Comparison of ENCODE assay signal across 15 cellular contexts in genomic region chr4:7962609-7963508, GRCh38. TPM values are rescaled to one million over a fixed set of nuclear protein-coding genes. Genes with fewer than 3 reads are reported as not detected.
DNase-seq lines count a peak whose midpoint lies in the region; ATAC-seq and TF ChIP-seq lines count a peak whose summit lies in the region.
"Had no signal": no experiment of that assay in that cellular context is flagged by ENCODE, and none has a peak within 500 bp of the region (broad histone marks: within the 10 kb centered on the region; RNA-seq: fewer than 3 reads in every experiment).

No MANE protein-coding gene starts in this region.

- H3K4me3 ChIP-seq in CD4-positive, CD25-positive, alpha-beta regulatory T cell (ENCODE audit: low read depth, low read length): no peak overlapping the region
- H3K4me3 ChIP-seq: breast epithelium, coronary artery, left ventricle myocardium inferior had no signal

- H3K4me1 Mint-ChIP-seq in activated CD4-positive, alpha-beta T cell treated with anti-CD3 and anti-CD28 coated beads, Interleukin-2, amount 10 ng/mL, durations not matched to agents 7 days and 5 days: peaks cover 48% of the 10 kb centered on the region
- peaks cover 3 to 25% (median 7%) of the 10 kb centered on the region in 4 donors for H3K4me1 Mint-ChIP-seq in CD4-positive, CD25-positive, alpha-beta regulatory T cell
- H3K4me1 Mint-ChIP-seq in activated naive CD8-positive, alpha-beta T cell treated with anti-CD3 and anti-CD28 coated beads, Interleukin-2, amount 50 U/mL, for 24 hours: peaks cover 69% of the 10 kb centered on the region
- H3K4me1 Mint-ChIP-seq in nephron: peaks cover 46% of the 10 kb centered on the region
- H3K4me1 Mint-ChIP-seq in effector memory CD8-positive, alpha-beta T cell (ENCODE audit: low read depth in 2 of 2): peaks cover 42 to 43% of the 10 kb centered on the region in 2 donors

- H3K27ac ChIP-seq in CD4-positive, CD25-positive, alpha-beta regulatory T cell (ENCODE audit: insufficient read depth, low read length, poor library complexity, severe bottlenecking): no peak overlapping the region
- H3K27ac ChIP-seq: breast epithelium, coronary artery, left ventricle myocardium inferior had no signal

- no peaks in the 10 kb centered on the region for H3K9me3 ChIP-seq in CD4-positive, CD25-positive, alpha-beta regulatory T cell (ENCODE audit: control insufficient read depth in 2 of 2, low read length in 2 of 2)
- H3K9me3 ChIP-seq: breast epithelium, left ventricle myocardium inferior had no signal

- no peak for DNase-seq in activated CD4-positive, alpha-beta T cell treated with anti-CD3 and anti-CD28 coated beads, Interleukin-2, amount 10 ng/mL, durations not matched to agents 7 days and 5 days
- DNase-seq in activated CD4-positive, alpha-beta T cell treated with anti-CD3 and anti-CD28 coated beads for 48 hours: no peak
- no peak for DNase-seq in CD4-positive, CD25-positive, alpha-beta regulatory T cell
- no peak for DNase-seq in activated naive CD8-positive, alpha-beta T cell treated with anti-CD3 and anti-CD28 coated beads, Interleukin-2, amount 50 U/mL, for 24 hours
- DNase-seq in effector memory CD8-positive, alpha-beta T cell: no peak
- DNase-seq: C1 segment of cervical spinal cord, HFFc6, left ventricle myocardium inferior, NCI-H69, Right ventricle myocardium superior had no signal

- CTCF ChIA-PET in activated CD4-positive, alpha-beta T cell treated with anti-CD3 and anti-CD28 coated beads, Interleukin-2, amount 10 ng/mL, durations not matched to agents 7 days and 5 days (lab: Charles Lee): interaction anchor here (1.3 to 1.5 kb wide), 3 partner anchors 86 to 160 kb away, joined by 3 to 4 read pairs (median 4); no protein-coding TSS in a partner anchor

- H3K27me3 Mint-ChIP-seq in activated CD4-positive, alpha-beta T cell treated with anti-CD3 and anti-CD28 coated beads, Interleukin-2, amount 10 ng/mL, durations not matched to agents 7 days and 5 days: no peaks in the 10 kb centered on the region
- H3K27me3 Mint-ChIP-seq in CD4-positive, CD25-positive, alpha-beta regulatory T cell: peaks cover 5% of the 10 kb centered on the region
- H3K27me3 Mint-ChIP-seq in activated naive CD8-positive, alpha-beta T cell treated with anti-CD3 and anti-CD28 coated beads, Interleukin-2, amount 50 U/mL, for 24 hours: peaks cover 17% of the 10 kb centered on the region
- no peaks in the 10 kb centered on the region for H3K27me3 Mint-ChIP-seq in nephron (ENCODE audit: low read depth)
- no peaks in the 10 kb centered on the region for H3K27me3 Mint-ChIP-seq in effector memory CD8-positive, alpha-beta T cell

- H3K4me3 Mint-ChIP-seq in activated CD4-positive, alpha-beta T cell treated with anti-CD3 and anti-CD28 coated beads, Interleukin-2, amount 10 ng/mL, durations not matched to agents 7 days and 5 days: no peak overlapping the region
- H3K4me3 Mint-ChIP-seq in CD4-positive, CD25-positive, alpha-beta regulatory T cell: no peak overlapping the region
- H3K4me3 Mint-ChIP-seq in activated naive CD8-positive, alpha-beta T cell treated with anti-CD3 and anti-CD28 coated beads, Interleukin-2, amount 50 U/mL, for 24 hours: no peak overlapping the region
- H3K4me3 Mint-ChIP-seq in nephron: no peak overlapping the region
- H3K4me3 Mint-ChIP-seq in effector memory CD8-positive, alpha-beta T cell: no peak overlapping the region
- H3K4me3 Mint-ChIP-seq: HFFc6 had no signal

- ATAC-seq in CD4-positive, CD25-positive, alpha-beta regulatory T cell (ENCODE audit: low read depth in 2 of 2): no peak
- ATAC-seq in activated naive CD8-positive, alpha-beta T cell treated with anti-CD3 and anti-CD28 coated beads, Interleukin-2, amount 50 U/mL, for 24 hours: no peak
- ATAC-seq in GM18873 (IDR thresholded peaks at IDR 0.05; ENCODE audit: low FRiP score, unreplicated experiment) (no peak), HG02678 (IDR thresholded peaks at IDR 0.05; ENCODE audit: unreplicated experiment) (no peak)
- ATAC-seq in effector memory CD8-positive, alpha-beta T cell (replicated peaks): no peak

- H3K36me3 ChIP-seq in CD4-positive, CD25-positive, alpha-beta regulatory T cell (ENCODE audit: control insufficient read depth, insufficient read depth, low read length): no peaks in the 10 kb centered on the region
- H3K36me3 ChIP-seq: breast epithelium, left ventricle myocardium inferior had no signal

- no peak for TF ChIP-seq CTCF in nephron (IDR thresholded peaks at IDR 0.05; ENCODE audit: unreplicated experiment in 3 of 3)

- H3K27ac Mint-ChIP-seq in activated CD4-positive, alpha-beta T cell treated with anti-CD3 and anti-CD28 coated beads, Interleukin-2, amount 10 ng/mL, durations not matched to agents 7 days and 5 days: peak overlapping the region; percentile 7
- peak overlapping the region in 2 of 3 donors; percentile 25 to 49 for H3K27ac Mint-ChIP-seq in CD4-positive, CD25-positive, alpha-beta regulatory T cell
- peak overlapping the region; percentile 76 for H3K27ac Mint-ChIP-seq in activated naive CD8-positive, alpha-beta T cell treated with anti-CD3 and anti-CD28 coated beads, Interleukin-2, amount 50 U/mL, for 24 hours
- H3K27ac Mint-ChIP-seq in nephron: peak overlapping the region; percentile 53 to 75 (median 72)
- no peak overlapping the region for H3K27ac Mint-ChIP-seq in effector memory CD8-positive, alpha-beta T cell
- H3K27ac Mint-ChIP-seq: HFFc6 had no signal

- no peaks in the 10 kb centered on the region for H3K36me3 Mint-ChIP-seq in activated CD4-positive, alpha-beta T cell treated with anti-CD3 and anti-CD28 coated beads, Interleukin-2, amount 10 ng/mL, durations not matched to agents 7 days and 5 days (ENCODE audit: low read depth)
- no peaks in the 10 kb centered on the region for H3K36me3 Mint-ChIP-seq in CD4-positive, CD25-positive, alpha-beta regulatory T cell
- peaks cover 3% of the 10 kb centered on the region for H3K36me3 Mint-ChIP-seq in activated naive CD8-positive, alpha-beta T cell treated with anti-CD3 and anti-CD28 coated beads, Interleukin-2, amount 50 U/mL, for 24 hours (ENCODE audit: low read depth)
- no peaks in the 10 kb centered on the region for H3K36me3 Mint-ChIP-seq in nephron (ENCODE audit: low read depth)
- peaks cover 7% of the 10 kb centered on the region for H3K36me3 Mint-ChIP-seq in effector memory CD8-positive, alpha-beta T cell (ENCODE audit: insufficient read depth)

- peaks cover 5% of the 10 kb centered on the region for H3K4me1 ChIP-seq in CD4-positive, CD25-positive, alpha-beta regulatory T cell (ENCODE audit: control insufficient read depth, insufficient read depth, low read length, poor library complexity, severe bottlenecking)

- H3K9me3 Mint-ChIP-seq in activated CD4-positive, alpha-beta T cell treated with anti-CD3 and anti-CD28 coated beads, Interleukin-2, amount 10 ng/mL, durations not matched to agents 7 days and 5 days: no peaks in the 10 kb centered on the region
- H3K9me3 Mint-ChIP-seq in CD4-positive, CD25-positive, alpha-beta regulatory T cell: no peaks in the 10 kb centered on the region
- H3K9me3 Mint-ChIP-seq in activated naive CD8-positive, alpha-beta T cell treated with anti-CD3 and anti-CD28 coated beads, Interleukin-2, amount 50 U/mL, for 24 hours: no peaks in the 10 kb centered on the region
- no peaks in the 10 kb centered on the region for H3K9me3 Mint-ChIP-seq in nephron
- H3K9me3 Mint-ChIP-seq in effector memory CD8-positive, alpha-beta T cell: no peaks in the 10 kb centered on the region
- H3K9me3 Mint-ChIP-seq: HFFc6 had no signal

- POLR2A ChIA-PET in activated CD4-positive, alpha-beta T cell treated with anti-CD3 and anti-CD28 coated beads, Interleukin-2, amount 10 ng/mL, durations not matched to agents 7 days and 5 days (lab: Charles Lee): no interaction called here

- H3K27me3 ChIP-seq in CD4-positive, CD25-positive, alpha-beta regulatory T cell (ENCODE audit: control insufficient read depth, insufficient read depth, low read length): no peaks in the 10 kb centered on the region
- H3K27me3 ChIP-seq: breast epithelium had no signal

RNA-seq across cellular contexts. Expression of gene AFAP1, which starts 23.2 kb away (rescaled TPM):
- 1 to 10 TPM; 7.1 to 7.9 TPM for total RNA-seq in activated CD4-positive, alpha-beta T cell treated with anti-CD3 and anti-CD28 coated beads, Interleukin-2, amount 10 ng/mL, durations not matched to agents 7 days and 5 days
- total RNA-seq in CD4-positive, CD25-positive, alpha-beta regulatory T cell: 5.0 TPM
- 1 to 10 TPM; 1.8 to 4.1 (median 2.1) TPM for polyA plus RNA-seq in CD4-positive, CD25-positive, alpha-beta regulatory T cell

Comparison
In these comparisons a context has a peak if more than half of its experiments do, and no peak if none do; other contexts are left out.
1. H3K27ac Mint-ChIP-seq: peak in activated CD4-positive, alpha-beta T cell treated with anti-CD3 and anti-CD28 coated beads, Interleukin-2, amount 10 ng/mL, durations not matched to agents 7 days and 5 days (single experiment), CD4-positive, CD25-positive, alpha-beta regulatory T cell (2 of 3), activated naive CD8-positive, alpha-beta T cell treated with anti-CD3 and anti-CD28 coated beads, Interleukin-2, amount 50 U/mL, for 24 hours (single experiment) and nephron (3 of 3); none in effector memory CD8-positive, alpha-beta T cell (0 of 2).